13 cellular contexts compared by ENCODE assay signal in the genomic region with DNA sequence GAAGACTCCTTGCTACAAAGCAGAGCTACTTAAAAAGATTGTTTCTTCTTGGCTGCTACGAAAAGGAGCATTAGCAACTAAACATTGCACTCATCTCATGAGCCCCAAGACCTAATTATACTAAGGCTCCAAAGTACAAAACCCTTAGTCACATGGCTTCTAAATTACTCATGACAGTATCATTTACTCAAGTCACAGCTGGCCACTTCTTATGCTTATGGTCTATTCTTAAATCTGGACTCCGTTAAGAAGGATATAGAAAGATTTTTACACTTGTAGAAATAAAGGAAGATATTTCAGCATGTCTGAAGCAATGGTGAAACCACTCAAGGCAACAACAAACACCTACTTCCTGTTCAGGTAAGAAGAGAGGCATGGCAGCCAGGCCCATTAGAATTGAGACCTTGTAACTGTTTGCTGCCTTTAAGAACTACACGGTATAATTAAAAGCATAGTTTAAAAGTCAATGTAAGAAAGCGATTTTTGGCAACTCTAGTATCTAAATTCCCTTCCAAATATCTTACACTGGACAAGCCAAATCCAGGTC. TPM values are rescaled to one million over a fixed set of nuclear protein-coding genes. Genes with fewer than 3 reads are reported as not detected.
A peak's percentile ranks its signal among the peaks of the same experiment; 100 is the strongest.
DNase-seq lines count a peak whose midpoint lies in the region; ATAC-seq, FAIRE-seq and TF ChIP-seq lines count a peak whose summit lies in the region.
"Had no signal": no experiment of that assay in that cellular context is flagged by ENCODE, and none has a peak within 500 bp of the region (broad histone marks: within the 10 kb centered on the region; RNA-seq: fewer than 3 reads in every experiment).

No MANE protein-coding gene starts in this region.

- no peaks in the 10 kb centered on the region for H3K27me3 ChIP-seq in CD4-positive, CD25-positive, alpha-beta regulatory T cell (ENCODE audit: control insufficient read depth, insufficient read depth, low read length)
- H3K27me3 ChIP-seq: esophagus muscularis mucosa had no signal

- peaks cover 28% of the 10 kb centered on the region for H3K36me3 Mint-ChIP-seq in CD4-positive, CD25-positive, alpha-beta regulatory T cell
- H3K36me3 Mint-ChIP-seq in HFFc6 (ENCODE audit: low read depth): peaks cover 10% of the 10 kb centered on the region
- H3K36me3 Mint-ChIP-seq: WTC11 had no signal

- DNase-seq in CD4-positive, CD25-positive, alpha-beta regulatory T cell: peak in 2 of 3 donors; percentile 43 to 75
- no peak for DNase-seq in GM19239 (ENCODE audit: insufficient read length, low spot score)
- peak; percentile 34 for DNase-seq in MV-4-11 (lab: John Stamatoyannopoulos, UW)
- DNase-seq in left colon: no peak
- no peak for DNase-seq in sciatic nerve (ENCODE audit: low spot score)
- DNase-seq in HFFc6: no peak
- no peak for DNase-seq in head of caudate nucleus
- DNase-seq: COR-L47, NCI-H187 had no signal

- intact Hi-C loops in left colon (cut with DNase I, micrococcal nuclease) (no loop called here), sciatic nerve (cut with DNase I) (no loop called here), head of caudate nucleus (cut with DNase I) (no loop called here)

- H3K4me3 ChIP-seq in CD4-positive, CD25-positive, alpha-beta regulatory T cell (ENCODE audit: low read depth, low read length): peak overlapping the region; percentile 86
- H3K4me3 ChIP-seq: esophagus muscularis mucosa had no signal

- TF ChIP-seq CTCF in HFFc6 (IDR thresholded peaks at IDR 0.05): no peak

- peak overlapping the region; percentile 38 to 85 (median 82) for H3K4me3 Mint-ChIP-seq in CD4-positive, CD25-positive, alpha-beta regulatory T cell
- H3K4me3 Mint-ChIP-seq in HFFc6: no peak overlapping the region
- H3K4me3 Mint-ChIP-seq: WTC11 had no signal

- FAIRE-seq in GM19239 (lab: Jason Lieb, UNC): peak; percentile 92
- FAIRE-seq: RCC 7860 had no signal

- no peaks in the 10 kb centered on the region for H3K27me3 Mint-ChIP-seq in CD4-positive, CD25-positive, alpha-beta regulatory T cell
- no peaks in the 10 kb centered on the region; the same call in 1 of the 2 replicates for H3K27me3 Mint-ChIP-seq in HFFc6 (ENCODE audit: insufficient read depth)

- peaks cover 98% of the 10 kb centered on the region for H3K4me1 ChIP-seq in CD4-positive, CD25-positive, alpha-beta regulatory T cell (ENCODE audit: control insufficient read depth, insufficient read depth, low read length, poor library complexity, severe bottlenecking)

- H3K36me3 ChIP-seq in CD4-positive, CD25-positive, alpha-beta regulatory T cell (ENCODE audit: control insufficient read depth, insufficient read depth, low read length): no peaks in the 10 kb centered on the region
- H3K36me3 ChIP-seq: esophagus muscularis mucosa had no signal

- H3K27ac Mint-ChIP-seq in CD4-positive, CD25-positive, alpha-beta regulatory T cell: peak overlapping the region; percentile 86 to 99 (median 98)
- no peak overlapping the region for H3K27ac Mint-ChIP-seq in HFFc6
- H3K27ac Mint-ChIP-seq: WTC11 had no signal

- H3K9me3 ChIP-seq in CD4-positive, CD25-positive, alpha-beta regulatory T cell (ENCODE audit: control insufficient read depth in 2 of 2, low read length in 2 of 2): no peaks in the 10 kb centered on the region
- H3K9me3 ChIP-seq: esophagus muscularis mucosa had no signal

- no peak for ATAC-seq in CD4-positive, CD25-positive, alpha-beta regulatory T cell (ENCODE audit: low read depth in 2 of 2)
- ATAC-seq in left colon (peak; percentile 45), GM19328 (IDR thresholded peaks at IDR 0.05; ENCODE audit: unreplicated experiment) (no peak), sciatic nerve (no peak)
- ATAC-seq: WTC11 had no signal

- H3K4me1 Mint-ChIP-seq in CD4-positive, CD25-positive, alpha-beta regulatory T cell: peaks cover 51 to 98% (median 87%) of the 10 kb centered on the region in 4 donors
- peaks cover 4% of the 10 kb centered on the region for H3K4me1 Mint-ChIP-seq in HFFc6 (ENCODE audit: low read depth)
- H3K4me1 Mint-ChIP-seq: WTC11 had no signal

- peaks cover 0 to 7% (median 0%) of the 10 kb centered on the region in 7 donors for H3K9me3 Mint-ChIP-seq in CD4-positive, CD25-positive, alpha-beta regulatory T cell
- H3K9me3 Mint-ChIP-seq in HFFc6: no peaks in the 10 kb centered on the region
- H3K9me3 Mint-ChIP-seq: WTC11 had no signal

- peak overlapping the region; percentile 88 for H3K27ac ChIP-seq in CD4-positive, CD25-positive, alpha-beta regulatory T cell (ENCODE audit: insufficient read depth, low read length, poor library complexity, severe bottlenecking)
- H3K27ac ChIP-seq: esophagus muscularis mucosa had no signal

RNA-seq across cellular contexts. Expression of a gene that starts 12.7 kb away (rescaled TPM):
- 301 TPM for total RNA-seq in CD4-positive, CD25-positive, alpha-beta regulatory T cell
- 100 to 1,000 TPM in 1 of 4 donors, 10 to 100 TPM in 3; 69.6 to 104 (median 82.8) TPM for polyA plus RNA-seq in CD4-positive, CD25-positive, alpha-beta regulatory T cell
- total RNA-seq in left colon: 10 to 100 TPM in 1 of 2 donors, 1 to 10 TPM in 1; 9.2 to 14.6 TPM
- 77.8 TPM for total RNA-seq in sciatic nerve
- total RNA-seq in HFFc6 (2021; fragmentation: NEBNext Ultra II Directional; extraction: Animal tissue kit (Norgen Biotek cat#: 25700)): 1 to 10 TPM; 3.8 to 5.7 (median 4.7) TPM

Comparison
In these comparisons a context has a peak if more than half of its experiments do, and no peak if none do; other contexts are left out.
1. DNase-seq: peak in CD4-positive, CD25-positive, alpha-beta regulatory T cell (2 of 3) and MV-4-11 (single experiment); none in GM19239 (single experiment), left colon (0 of 2), sciatic nerve (single experiment), HFFc6 (single experiment) and head of caudate nucleus (0 of 42).